In the genomic region with DNA sequence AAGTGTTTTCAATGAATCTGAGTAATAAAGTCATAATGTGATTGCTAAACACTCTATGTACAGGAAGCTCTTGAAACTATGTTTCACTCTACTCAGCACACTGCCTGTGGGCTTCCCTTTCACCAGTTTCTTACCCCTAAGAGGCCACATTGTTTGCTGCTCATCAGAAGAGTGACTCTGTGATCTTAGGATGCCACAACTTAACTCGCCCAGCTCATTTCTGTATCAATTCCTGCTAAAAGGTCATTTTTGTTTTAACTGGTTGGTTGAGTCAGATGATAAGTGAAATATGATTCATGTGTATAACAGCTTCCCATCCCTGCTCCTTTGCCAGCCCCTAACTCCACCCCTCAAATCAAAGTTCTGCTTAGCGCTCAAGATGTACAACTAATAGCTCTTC, we compare ENCODE assay signal across 12 cellular contexts. TPM values are rescaled to one million over a fixed set of nuclear protein-coding genes. Genes with fewer than 3 reads are reported as not detected.
A peak's percentile ranks its signal among the peaks of the same experiment; 100 is the strongest.
DNase-seq lines count a peak whose midpoint lies in the region; ATAC-seq and TF ChIP-seq lines count a peak whose summit lies in the region.
"Had no signal": no experiment of that assay in that cellular context is flagged by ENCODE, and none has a peak within 500 bp of the region (broad histone marks: within the 10 kb centered on the region; RNA-seq: fewer than 3 reads in every experiment).

No MANE protein-coding gene starts in this region.

- no peak for TF ChIP-seq CTCF in choroid plexus epithelial cell (conservative IDR thresholded peaks at IDR 0.05; ENCODE audit: low read depth, low read length)
- no peak for TF ChIP-seq CTCF in heart left ventricle (IDR thresholded peaks at IDR 0.05)

- DNase-seq in choroid plexus epithelial cell (ENCODE audit: low read depth) (peak; percentile 59), heart left ventricle (no peak), caudate nucleus (lab: John Stamatoyannopoulos, UW) (no peak), HAP-1 (ENCODE audit: low spot score in 2 of 2) (no peak), NCI-H1048 (lab: John Stamatoyannopoulos, UW) (no peak)
- DNase-seq: NCI-H1092 treated with DMSO at 0.1 percent for 48 hours, tibial artery had no signal

- H3K9me3 ChIP-seq in heart left ventricle (no peaks in the 10 kb centered on the region), HAP-1 (no peaks in the 10 kb centered on the region)
- H3K9me3 ChIP-seq: tibial artery had no signal

- WGBS in heart left ventricle, 4 donors = 74 to 81% (median 78%) methylated on average over 2 of the region's 2 CpGs

- peaks cover 0 to 5% (median 0%) of the 10 kb centered on the region in 9 donors for H3K27me3 ChIP-seq in heart left ventricle
- H3K27me3 ChIP-seq in HAP-1 (ENCODE audit: low read depth) = no peaks in the 10 kb centered on the region; the same call in 1 of the 2 replicates
- H3K27me3 ChIP-seq: neural progenitor cell, tibial artery had no signal

- H3K4me3 ChIP-seq in choroid plexus epithelial cell (ENCODE audit: low read depth, low read length) (no peak overlapping the region), heart left ventricle (no peak overlapping the region), HAP-1 (no peak overlapping the region)
- H3K4me3 ChIP-seq: neural progenitor cell, tibial artery had no signal

- intact Hi-C loops in heart left ventricle (cut with DNase I) = no loop called here

- in situ Hi-C loops in HAP-1 (cut with MboI; ENCODE audit: low sequenced_read_pairs) = loop anchor here (10.0 kb wide), 1 partner anchor 157 kb away; no protein-coding TSS in a partner anchor

- no peak for TF ChIP-seq POLR2A in heart left ventricle (IDR thresholded peaks at IDR 0.05)

- no peak overlapping the region for H3K27ac ChIP-seq in heart left ventricle
- no peak overlapping the region for H3K27ac ChIP-seq in caudate nucleus (ENCODE audit: low read depth, low read length)
- H3K27ac ChIP-seq: neural progenitor cell, tibial artery had no signal

- H3K4me1 ChIP-seq in heart left ventricle (no peaks in the 10 kb centered on the region), HAP-1 (no peaks in the 10 kb centered on the region)
- H3K4me1 ChIP-seq: neural progenitor cell, tibial artery had no signal

- H3K36me3 ChIP-seq in heart left ventricle (no peaks in the 10 kb centered on the region), HAP-1 (replicated peaks) (no peaks in the 10 kb centered on the region)
- H3K36me3 ChIP-seq: neural progenitor cell, tibial artery had no signal

- peak; percentile 97 for ATAC-seq in GM18499 (IDR thresholded peaks at IDR 0.05; ENCODE audit: insufficient read depth, unreplicated experiment)
- peak; percentile 86 for ATAC-seq in GM21381 (IDR thresholded peaks at IDR 0.05; ENCODE audit: unreplicated experiment)
- ATAC-seq in HG03342 (IDR thresholded peaks at IDR 0.05; ENCODE audit: unreplicated experiment) = peak; percentile 91
- ATAC-seq in heart left ventricle = no peak

RNA-seq across cellular contexts. Expression of gene NDUFAF4, which starts 9.8 kb away (rescaled TPM):
- total RNA-seq in heart left ventricle = 100 to 1,000 TPM in 2 of 9 donors, 10 to 100 TPM in 7; 59.6 to 107 (median 89.7) TPM
- 10 to 100 TPM; 62.9 to 75.2 TPM for polyA plus RNA-seq in heart left ventricle

RNA-seq across cellular contexts. Expression of gene KLHL32, which starts 17.0 kb away (rescaled TPM):
- total RNA-seq in heart left ventricle = 1 to 10 TPM in 4 of 9 donors, under 1 TPM in 5; 0.50 to 2.4 (median 0.88) TPM
- under 1 TPM; 0.15 to 0.46 TPM for polyA plus RNA-seq in heart left ventricle
- total RNA-seq: epithelial cell of proximal tubule had no signal

Comparison
In these comparisons a context has a peak if more than half of its experiments do, and no peak if none do; other contexts are left out.
1. ATAC-seq: peak in GM18499 (single experiment), GM21381 (single experiment) and HG03342 (single experiment); none in heart left ventricle (0 of 4).